Comparison of ENCODE assay signal across 24 cellular contexts in the genomic region with DNA sequence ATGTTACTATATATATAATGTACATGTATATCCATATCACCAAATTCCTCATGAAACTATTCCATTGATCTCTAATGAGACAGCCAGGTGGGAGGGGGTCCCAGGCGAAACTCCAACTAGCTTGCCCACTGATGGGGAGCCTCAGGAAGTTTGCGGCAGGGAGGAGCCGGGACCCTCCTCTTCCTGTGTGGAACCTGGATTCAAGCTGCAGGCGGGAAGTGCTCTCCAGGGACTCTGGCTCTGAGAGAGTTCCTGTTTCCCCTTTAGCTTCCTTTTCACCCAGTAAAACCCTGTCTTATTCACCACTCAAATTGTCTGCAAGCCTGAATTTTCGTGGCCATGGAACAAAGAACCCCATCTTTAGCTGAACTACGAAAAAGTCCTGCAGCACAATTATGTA.
"Had no signal": no experiment of that assay in that cellular context is flagged by ENCODE, and none has a peak within 500 bp of the region (broad histone marks: within the 10 kb centered on the region; RNA-seq: fewer than 3 reads in every experiment).

No MANE protein-coding gene starts in this region.

- ATAC-seq: activated CD8-positive, alpha-beta memory T cell treated with anti-CD3 and anti-CD28 coated beads, Interleukin-2, amount 10 ng/mL, durations not matched to agents 7 days and 5 days; activated CD8-positive, alpha-beta T cell treated with anti-CD3 and anti-CD28 coated beads for 36 hours; sciatic nerve; stimulated activated memory B cell treated with anti-CD40 and anti-IgM and Interleukin-4, amounts not matched to agents 10 μg/mL and 1 μg/mL and 100 μg/mL, for 72 hours had no signal

- H3K4me3 ChIP-seq: hepatocyte, stomach, suprapubic skin, tibial nerve had no signal

- DNase-seq: activated CD4-positive, alpha-beta T cell treated with anti-CD3 and anti-CD28 coated beads, Interleukin-2, amount 10 ng/mL, durations not matched to agents 24 days and 14 days; activated CD8-positive, alpha-beta memory T cell treated with anti-CD3 and anti-CD28 coated beads, Interleukin-2, amount 10 ng/mL, durations not matched to agents 7 days and 5 days; activated CD8-positive, alpha-beta T cell treated with anti-CD3 and anti-CD28 coated beads for 36 hours; activated effector memory CD4-positive, alpha-beta T cell treated with anti-CD3 and anti-CD28 coated beads, Interleukin-2, amount 50 U/mL, for 16 hours; activated naive CD4-positive, alpha-beta T cell treated with anti-CD3 and anti-CD28 coated beads, Interleukin-2, amount 10 ng/mL, durations not matched to agents 7 days and 5 days; activated T-cell treated with anti-CD3 and anti-CD28 coated beads for 4 hours; amygdala; cerebellar nuclear complex; cortex of kidney; foreskin fibroblast; immature natural killer cell; kidney glomerular epithelial cell; small intestine; stimulated activated CD4-positive, alpha-beta T cell treated with anti-CD3 and anti-CD28 coated beads, Interleukin-15, amount 100 ng/mL, for 24 hours; stomach; T1000 had no signal

- H3K36me3 ChIP-seq: stomach, suprapubic skin, tibial nerve had no signal

- H2AFZ ChIP-seq: hepatocyte, parathyroid adenoma had no signal

- H3K9ac ChIP-seq: parathyroid adenoma had no signal

- H3K4me2 ChIP-seq: hepatocyte had no signal

- H3K9me3 ChIP-seq: stomach, suprapubic skin, tibial nerve had no signal

- H3K27me3 Mint-ChIP-seq: activated CD4-positive, alpha-beta T cell treated with anti-CD3 and anti-CD28 coated beads, Interleukin-2, amount 10 ng/mL, durations not matched to agents 24 days and 14 days; activated CD8-positive, alpha-beta memory T cell treated with anti-CD3 and anti-CD28 coated beads, Interleukin-2, amount 10 ng/mL, durations not matched to agents 7 days and 5 days; activated naive CD4-positive, alpha-beta T cell treated with anti-CD3 and anti-CD28 coated beads, Interleukin-2, amount 10 ng/mL, durations not matched to agents 7 days and 5 days; memory B cell; stimulated activated memory B cell treated with anti-CD40 and anti-IgM and Interleukin-4, amounts not matched to agents 10 μg/mL and 1 μg/mL and 100 μg/mL, for 72 hours had no signal

- H3K27ac ChIP-seq: hepatocyte, parathyroid adenoma, stomach, suprapubic skin, tibial nerve had no signal

- H3K4me3 Mint-ChIP-seq: activated CD4-positive, alpha-beta T cell treated with anti-CD3 and anti-CD28 coated beads, Interleukin-2, amount 10 ng/mL, durations not matched to agents 24 days and 14 days; activated CD8-positive, alpha-beta memory T cell treated with anti-CD3 and anti-CD28 coated beads, Interleukin-2, amount 10 ng/mL, durations not matched to agents 7 days and 5 days; activated CD8-positive, alpha-beta T cell treated with anti-CD3 and anti-CD28 coated beads for 36 hours; activated naive CD4-positive, alpha-beta T cell treated with anti-CD3 and anti-CD28 coated beads, Interleukin-2, amount 10 ng/mL, durations not matched to agents 7 days and 5 days; immature natural killer cell; memory B cell; nephron; stimulated activated memory B cell treated with anti-CD40 and anti-IgM and Interleukin-4, amounts not matched to agents 10 μg/mL and 1 μg/mL and 100 μg/mL, for 72 hours had no signal

- H3K9me3 Mint-ChIP-seq: activated CD4-positive, alpha-beta T cell treated with anti-CD3 and anti-CD28 coated beads, Interleukin-2, amount 10 ng/mL, durations not matched to agents 24 days and 14 days; activated CD8-positive, alpha-beta T cell treated with anti-CD3 and anti-CD28 coated beads for 36 hours; activated naive CD4-positive, alpha-beta T cell treated with anti-CD3 and anti-CD28 coated beads, Interleukin-2, amount 10 ng/mL, durations not matched to agents 7 days and 5 days; nephron had no signal

- H3K36me3 Mint-ChIP-seq: activated CD8-positive, alpha-beta memory T cell treated with anti-CD3 and anti-CD28 coated beads, Interleukin-2, amount 10 ng/mL, durations not matched to agents 7 days and 5 days; activated naive CD4-positive, alpha-beta T cell treated with anti-CD3 and anti-CD28 coated beads, Interleukin-2, amount 10 ng/mL, durations not matched to agents 7 days and 5 days; immature natural killer cell; memory B cell; stimulated activated memory B cell treated with anti-CD40 and anti-IgM and Interleukin-4, amounts not matched to agents 10 μg/mL and 1 μg/mL and 100 μg/mL, for 72 hours had no signal

- H3K79me2 ChIP-seq: hepatocyte, parathyroid adenoma had no signal

- H3K4me1 ChIP-seq: parathyroid adenoma, stomach, suprapubic skin had no signal

- H3K4me1 Mint-ChIP-seq: activated CD4-positive, alpha-beta T cell treated with anti-CD3 and anti-CD28 coated beads, Interleukin-2, amount 10 ng/mL, durations not matched to agents 24 days and 14 days; activated CD8-positive, alpha-beta memory T cell treated with anti-CD3 and anti-CD28 coated beads, Interleukin-2, amount 10 ng/mL, durations not matched to agents 7 days and 5 days; activated naive CD4-positive, alpha-beta T cell treated with anti-CD3 and anti-CD28 coated beads, Interleukin-2, amount 10 ng/mL, durations not matched to agents 7 days and 5 days; immature natural killer cell; memory B cell; nephron; stimulated activated memory B cell treated with anti-CD40 and anti-IgM and Interleukin-4, amounts not matched to agents 10 μg/mL and 1 μg/mL and 100 μg/mL, for 72 hours had no signal

- H3K27ac Mint-ChIP-seq: activated CD4-positive, alpha-beta T cell treated with anti-CD3 and anti-CD28 coated beads, Interleukin-2, amount 10 ng/mL, durations not matched to agents 24 days and 14 days; activated CD8-positive, alpha-beta memory T cell treated with anti-CD3 and anti-CD28 coated beads, Interleukin-2, amount 10 ng/mL, durations not matched to agents 7 days and 5 days; activated CD8-positive, alpha-beta T cell treated with anti-CD3 and anti-CD28 coated beads for 36 hours; activated naive CD4-positive, alpha-beta T cell treated with anti-CD3 and anti-CD28 coated beads, Interleukin-2, amount 10 ng/mL, durations not matched to agents 7 days and 5 days; immature natural killer cell; memory B cell; nephron; stimulated activated memory B cell treated with anti-CD40 and anti-IgM and Interleukin-4, amounts not matched to agents 10 μg/mL and 1 μg/mL and 100 μg/mL, for 72 hours had no signal

- H3K27me3 ChIP-seq: hepatocyte, stomach, suprapubic skin, tibial nerve had no signal
